In genomic region chrX:69127466-69127865, GRCh38 we compare ENCODE assay signal across 32 cellular contexts.
"Had no signal": no experiment of that assay in that cellular context is flagged by ENCODE, and none has a peak within 500 bp of the region (broad histone marks: within the 10 kb centered on the region; RNA-seq: fewer than 3 reads in every experiment).

No MANE protein-coding gene starts in this region.

- H3K9me3 Mint-ChIP-seq: activated CD4-positive, alpha-beta memory T cell treated with anti-CD3 and anti-CD28 coated beads, Interleukin-2, amount 10 ng/mL, durations not matched to agents 7 days and 5 days; activated CD4-positive, alpha-beta T cell treated with anti-CD3 and anti-CD28 coated beads, Interleukin-2, amount 10 ng/mL, durations not matched to agents 7 days and 5 days; activated naive CD4-positive, alpha-beta T cell treated with anti-CD3 and anti-CD28 coated beads, Interleukin-2, amount 10 ng/mL, durations not matched to agents 7 days and 5 days; activated naive CD4-positive, alpha-beta T cell treated with anti-CD3 and anti-CD28 coated beads, Interleukin-2, amount 50 U/mL, for 72 hours; activated naive CD8-positive, alpha-beta T cell treated with anti-CD3 and anti-CD28 coated beads, Interleukin-2, amount 10 ng/mL, durations not matched to agents 7 days and 5 days; activated T-cell treated with anti-CD3 and anti-CD28 coated beads, Interleukin-2, amount 50 U/mL, for 24 hours; activated T-cell treated with anti-CD3 and anti-CD28 coated beads, Interleukin-2, amount 50 U/mL, for 72 hours; brain; central memory CD8-positive, alpha-beta T cell; dendritic cell treated with granulocyte-macrophage colony-stimulating factor and Interleukin-4, amounts not matched to agents 40 ng/mL and 50 ng/mL, for 4 days; WTC11 had no signal

- DNase-seq: activated CD4-positive, alpha-beta memory T cell treated with anti-CD3 and anti-CD28 coated beads, Interleukin-2, amount 10 ng/mL, durations not matched to agents 7 days and 5 days; activated CD4-positive, alpha-beta T cell treated with anti-CD3 and anti-CD28 coated beads for 1 hour; activated CD4-positive, alpha-beta T cell treated with anti-CD3 and anti-CD28 coated beads for 4 hours; activated CD4-positive, alpha-beta T cell treated with anti-CD3 and anti-CD28 coated beads, Interleukin-2, amount 10 ng/mL, durations not matched to agents 7 days and 5 days; activated CD4-positive, alpha-beta T cell treated with anti-CD3 and anti-CD28 coated beads, Interleukin-2, amount 50 U/mL, for 4 hours; activated CD8-positive, alpha-beta memory T cell treated with anti-CD3 and anti-CD28 coated beads, Interleukin-2, amount 50 U/mL, for 48 hours; activated gamma-delta T cell; activated naive CD4-positive, alpha-beta T cell; activated naive CD4-positive, alpha-beta T cell treated with anti-CD3 and anti-CD28 coated beads, Interleukin-2, amount 10 ng/mL, durations not matched to agents 7 days and 5 days; activated naive CD8-positive, alpha-beta T cell treated with anti-CD3 and anti-CD28 coated beads, Interleukin-2, amount 10 ng/mL, durations not matched to agents 7 days and 5 days; activated T-cell treated with anti-CD3 and anti-CD28 coated beads for 4 hours; activated T-cell treated with anti-CD3 and anti-CD28 coated beads, Interleukin-2, amount 50 U/mL, for 24 hours; activated T-cell treated with anti-CD3 and anti-CD28 coated beads, Interleukin-2, amount 50 U/mL, for 72 hours; dorsolateral prefrontal cortex; effector memory CD4-positive, alpha-beta T cell; endodermal cell; esophagus squamous epithelium; foreskin melanocyte; heart right ventricle; T-helper 1 cell; T-helper 17 cell had no signal

- H3K9me3 ChIP-seq: ascending aorta, breast epithelium, esophagus squamous epithelium, gastroesophageal sphincter, heart right ventricle had no signal

- H3K27ac ChIP-seq: epithelial cell of prostate, heart right ventricle, VCaP had no signal

- H3K27ac Mint-ChIP-seq: activated CD4-positive, alpha-beta memory T cell treated with anti-CD3 and anti-CD28 coated beads, Interleukin-2, amount 10 ng/mL, durations not matched to agents 7 days and 5 days; activated CD4-positive, alpha-beta T cell treated with anti-CD3 and anti-CD28 coated beads, Interleukin-2, amount 10 ng/mL, durations not matched to agents 7 days and 5 days; activated naive CD4-positive, alpha-beta T cell treated with anti-CD3 and anti-CD28 coated beads, Interleukin-2, amount 10 ng/mL, durations not matched to agents 7 days and 5 days; activated naive CD4-positive, alpha-beta T cell treated with anti-CD3 and anti-CD28 coated beads, Interleukin-2, amount 50 U/mL, for 72 hours; activated naive CD8-positive, alpha-beta T cell treated with anti-CD3 and anti-CD28 coated beads, Interleukin-2, amount 10 ng/mL, durations not matched to agents 7 days and 5 days; activated T-cell treated with anti-CD3 and anti-CD28 coated beads, Interleukin-2, amount 50 U/mL, for 24 hours; activated T-cell treated with anti-CD3 and anti-CD28 coated beads, Interleukin-2, amount 50 U/mL, for 72 hours; dendritic cell treated with granulocyte-macrophage colony-stimulating factor and Interleukin-4, amounts not matched to agents 40 ng/mL and 50 ng/mL, for 4 days; endodermal cell; T-helper 17 cell; WTC11 had no signal

- H3K27me3 ChIP-seq: ascending aorta, gastroesophageal sphincter had no signal

- H3K4me3 Mint-ChIP-seq: activated CD4-positive, alpha-beta memory T cell treated with anti-CD3 and anti-CD28 coated beads, Interleukin-2, amount 10 ng/mL, durations not matched to agents 7 days and 5 days; activated CD4-positive, alpha-beta T cell treated with anti-CD3 and anti-CD28 coated beads, Interleukin-2, amount 10 ng/mL, durations not matched to agents 7 days and 5 days; activated naive CD4-positive, alpha-beta T cell treated with anti-CD3 and anti-CD28 coated beads, Interleukin-2, amount 10 ng/mL, durations not matched to agents 7 days and 5 days; activated naive CD8-positive, alpha-beta T cell treated with anti-CD3 and anti-CD28 coated beads, Interleukin-2, amount 10 ng/mL, durations not matched to agents 7 days and 5 days; activated T-cell treated with anti-CD3 and anti-CD28 coated beads, Interleukin-2, amount 50 U/mL, for 24 hours; activated T-cell treated with anti-CD3 and anti-CD28 coated beads, Interleukin-2, amount 50 U/mL, for 72 hours; dendritic cell treated with granulocyte-macrophage colony-stimulating factor and Interleukin-4, amounts not matched to agents 40 ng/mL and 50 ng/mL, for 4 days; endodermal cell had no signal

- ATAC-seq: activated naive CD4-positive, alpha-beta T cell treated with anti-CD3 and anti-CD28 coated beads, Interleukin-2, amount 50 U/mL, for 72 hours; activated T-cell treated with anti-CD3 and anti-CD28 coated beads, Interleukin-2, amount 50 U/mL, for 72 hours; gastroesophageal sphincter; T-helper 17 cell had no signal

- H3K4me3 ChIP-seq: ascending aorta, breast epithelium, coronary artery, esophagus squamous epithelium, heart right ventricle had no signal

- H3K36me3 Mint-ChIP-seq: activated naive CD4-positive, alpha-beta T cell treated with anti-CD3 and anti-CD28 coated beads, Interleukin-2, amount 10 ng/mL, durations not matched to agents 7 days and 5 days; activated naive CD4-positive, alpha-beta T cell treated with anti-CD3 and anti-CD28 coated beads, Interleukin-2, amount 50 U/mL, for 72 hours; activated naive CD8-positive, alpha-beta T cell treated with anti-CD3 and anti-CD28 coated beads, Interleukin-2, amount 10 ng/mL, durations not matched to agents 7 days and 5 days; brain; WTC11 had no signal

- H3K36me3 ChIP-seq: ascending aorta, breast epithelium, esophagus squamous epithelium, gastroesophageal sphincter, heart right ventricle had no signal

- H3K4me1 Mint-ChIP-seq: activated CD4-positive, alpha-beta memory T cell treated with anti-CD3 and anti-CD28 coated beads, Interleukin-2, amount 10 ng/mL, durations not matched to agents 7 days and 5 days; activated CD4-positive, alpha-beta T cell treated with anti-CD3 and anti-CD28 coated beads, Interleukin-2, amount 10 ng/mL, durations not matched to agents 7 days and 5 days; activated naive CD4-positive, alpha-beta T cell treated with anti-CD3 and anti-CD28 coated beads, Interleukin-2, amount 10 ng/mL, durations not matched to agents 7 days and 5 days; activated naive CD8-positive, alpha-beta T cell treated with anti-CD3 and anti-CD28 coated beads, Interleukin-2, amount 10 ng/mL, durations not matched to agents 7 days and 5 days; T-helper 17 cell had no signal

- H3K4me1 ChIP-seq: ascending aorta, breast epithelium had no signal
